Comparison of ENCODE assay signal across 7 cellular contexts in genomic region chr5:74575741-74576538, GRCh38.
DNase-seq lines count a peak whose midpoint lies in the region; ATAC-seq and TF ChIP-seq lines count a peak whose summit lies in the region.

No MANE protein-coding gene starts in this region.

- no peak overlapping the region for H3K27ac ChIP-seq in HEK293 (ENCODE audit: extremely low read depth, low read depth, low read length)

- no peaks in the 10 kb centered on the region for H3K36me3 Mint-ChIP-seq in T-helper 17 cell (ENCODE audit: low read depth)

- H3K9me3 ChIP-seq in HEK293 (ENCODE audit: control insufficient read depth, insufficient read depth, low read depth, low read length) (no peaks in the 10 kb centered on the region), T-helper 17 cell (ENCODE audit: control insufficient read depth, low read length, poor library complexity, severe bottlenecking) (no peaks in the 10 kb centered on the region)

- H3K4me3 ChIP-seq in HEK293 (ENCODE audit: low read depth, low read length): no peak overlapping the region

- no peaks in the 10 kb centered on the region for H3K4me1 ChIP-seq in HEK293 (ENCODE audit: control insufficient read depth, insufficient read depth, low read length)

- DNase-seq in T-helper 17 cell (no peak), fibroblast of the conjunctiva (ENCODE audit: low read depth) (peak; percentile 36), NCI-H2196 (lab: John Stamatoyannopoulos, UW; ENCODE audit: unreplicated experiment) (no peak)
- peak; percentile 7 for DNase-seq in stimulated activated CD4-positive, alpha-beta T cell treated with anti-CD3 and anti-CD28 coated beads, Interleukin-4, amount 100 ng/mL, for 1 hour

- no peaks in the 10 kb centered on the region for H3K27me3 Mint-ChIP-seq in T-helper 17 cell

- CTCF ChIA-PET in HEK293 (lab: Yijun Ruan, JAX): no interaction called here

- POLR2A ChIA-PET in HEK293 (lab: Yijun Ruan, JAX): interaction anchor here (0.8 kb wide), 1 partner anchor 24 kb away, joined by 4 read pairs; no protein-coding TSS in a partner anchor

- peaks cover 31% of the 10 kb centered on the region for H3K4me1 Mint-ChIP-seq in T-helper 17 cell

- TF ChIP-seq CTCF in HEK293 (tag by site-specific recombination; IDR thresholded peaks at IDR 0.05): no peak

- no peaks in the 10 kb centered on the region for H3K36me3 ChIP-seq in HEK293 (ENCODE audit: control insufficient read depth in 2 of 2, insufficient read depth in 1 of 2, low read length in 2 of 2)

- ATAC-seq in T-helper 17 cell (peak; percentile 53), GM19452 (IDR thresholded peaks at IDR 0.05; ENCODE audit: unreplicated experiment) (no peak), GM18873 (IDR thresholded peaks at IDR 0.05; ENCODE audit: low FRiP score, unreplicated experiment) (no peak)

- peak overlapping the region; percentile 82 for H3K4me3 Mint-ChIP-seq in T-helper 17 cell

- peak overlapping the region; percentile 95 for H3K27ac Mint-ChIP-seq in T-helper 17 cell

TF ChIP-seq in HEK293, 187 proteins besides CTCF, POLR2A, EP300 and RAD21:
- TF ChIP-seq ZNF837 (tag by site-specific recombination; IDR thresholded peaks at IDR 0.05) (no peak), ZBTB8A (tag by site-specific recombination; IDR thresholded peaks at IDR 0.05) (no peak), HOXA7 (CRISPR knock-in tag; IDR thresholded peaks at IDR 0.05; ENCODE audit: borderline replicate concordance) (no peak), PRDM6 (tag by site-specific recombination; IDR thresholded peaks at IDR 0.05) (0 out of 2 replicates have a peak, but pooled peaks have one; percentile 10), WT1 (tag by site-specific recombination; IDR thresholded peaks at IDR 0.05) (no peak), TCF7L2 (IDR thresholded peaks at IDR 0.05; ENCODE audit: borderline replicate concordance, low read depth, low read length) (no peak), ZNF501 (tag by site-specific recombination; IDR thresholded peaks at IDR 0.05) (no peak), KLF8 (tag by site-specific recombination; IDR thresholded peaks at IDR 0.05) (no peak), ZSCAN5A (tag by site-specific recombination; IDR thresholded peaks at IDR 0.05) (no peak), ZNF610 (tag by site-specific recombination; IDR thresholded peaks at IDR 0.05; ENCODE audit: borderline replicate concordance) (no peak), ZNF221 (tag by site-specific recombination; IDR thresholded peaks at IDR 0.05; ENCODE audit: borderline replicate concordance) (no peak), ZNF473 (tag by site-specific recombination; IDR thresholded peaks at IDR 0.05) (no peak), ZNF558 (tag by site-specific recombination; IDR thresholded peaks at IDR 0.05) (no peak), GLI2 (tag by site-specific recombination; IDR thresholded peaks at IDR 0.05; ENCODE audit: borderline replicate concordance, low read depth) (no peak), ZNF701 (tag by site-specific recombination; IDR thresholded peaks at IDR 0.05) (no peak), ZNF112 (tag by site-specific recombination; IDR thresholded peaks at IDR 0.05) (no peak), KLF7 (tag by site-specific recombination; IDR thresholded peaks at IDR 0.05; ENCODE audit: borderline replicate concordance) (no peak), ZBTB1 (tag by site-specific recombination; IDR thresholded peaks at IDR 0.05) (0 out of 2 replicates have a peak, but pooled peaks have one; percentile 30), ZNF132 (tag by site-specific recombination; IDR thresholded peaks at IDR 0.05; ENCODE audit: borderline replicate concordance) (no peak), HIC1 (tag by site-specific recombination; IDR thresholded peaks at IDR 0.05) (no peak), ZNF10 (tag by site-specific recombination; IDR thresholded peaks at IDR 0.05) (no peak), ZNF624 (tag by site-specific recombination; IDR thresholded peaks at IDR 0.05) (no peak), ZNF16 (tag by site-specific recombination; IDR thresholded peaks at IDR 0.05; ENCODE audit: low read depth) (no peak), ZNF426 (tag by site-specific recombination; IDR thresholded peaks at IDR 0.05) (no peak), ZNF514 (tag by site-specific recombination; IDR thresholded peaks at IDR 0.05) (no peak), ZNF629 (tag by site-specific recombination; IDR thresholded peaks at IDR 0.05) (peak; percentile 47; the same call in 1 of the 2 replicates), ZNF239 (tag by site-specific recombination; IDR thresholded peaks at IDR 0.05) (no peak), ZNF792 (tag by site-specific recombination; IDR thresholded peaks at IDR 0.05) (no peak), ZNF585B (tag by site-specific recombination; IDR thresholded peaks at IDR 0.05) (no peak), INSM2 (tag by site-specific recombination; IDR thresholded peaks at IDR 0.05) (peak; percentile 61; the same call in 1 of the 2 replicates), ZNF266 (tag by site-specific recombination; IDR thresholded peaks at IDR 0.05; ENCODE audit: low read depth) (no peak), SP7 (tag by site-specific recombination; IDR thresholded peaks at IDR 0.05) (peak; percentile 77), ZNF664 (tag by site-specific recombination; IDR thresholded peaks at IDR 0.05) (no peak), ZFHX2 (tag by site-specific recombination; conservative IDR thresholded peaks at IDR 0.05) (no peak), SETDB1 (IDR thresholded peaks at IDR 0.05; ENCODE audit: insufficient read length, low read length) (no peak), ZNF48 (tag by site-specific recombination; IDR thresholded peaks at IDR 0.05) (no peak)
TF ChIP-seq in HEK293: peak in this region for 5.

Comparison
In these comparisons a context has a peak if more than half of its experiments do, and no peak if none do; other contexts are left out.
1. DNase-seq: peak in fibroblast of the conjunctiva (single experiment) and stimulated activated CD4-positive, alpha-beta T cell treated with anti-CD3 and anti-CD28 coated beads, Interleukin-4, amount 100 ng/mL, for 1 hour (single experiment); none in T-helper 17 cell (0 of 3) and NCI-H2196 (single experiment).